Comparison of ENCODE assay signal across 11 cellular contexts in the genomic region with DNA sequence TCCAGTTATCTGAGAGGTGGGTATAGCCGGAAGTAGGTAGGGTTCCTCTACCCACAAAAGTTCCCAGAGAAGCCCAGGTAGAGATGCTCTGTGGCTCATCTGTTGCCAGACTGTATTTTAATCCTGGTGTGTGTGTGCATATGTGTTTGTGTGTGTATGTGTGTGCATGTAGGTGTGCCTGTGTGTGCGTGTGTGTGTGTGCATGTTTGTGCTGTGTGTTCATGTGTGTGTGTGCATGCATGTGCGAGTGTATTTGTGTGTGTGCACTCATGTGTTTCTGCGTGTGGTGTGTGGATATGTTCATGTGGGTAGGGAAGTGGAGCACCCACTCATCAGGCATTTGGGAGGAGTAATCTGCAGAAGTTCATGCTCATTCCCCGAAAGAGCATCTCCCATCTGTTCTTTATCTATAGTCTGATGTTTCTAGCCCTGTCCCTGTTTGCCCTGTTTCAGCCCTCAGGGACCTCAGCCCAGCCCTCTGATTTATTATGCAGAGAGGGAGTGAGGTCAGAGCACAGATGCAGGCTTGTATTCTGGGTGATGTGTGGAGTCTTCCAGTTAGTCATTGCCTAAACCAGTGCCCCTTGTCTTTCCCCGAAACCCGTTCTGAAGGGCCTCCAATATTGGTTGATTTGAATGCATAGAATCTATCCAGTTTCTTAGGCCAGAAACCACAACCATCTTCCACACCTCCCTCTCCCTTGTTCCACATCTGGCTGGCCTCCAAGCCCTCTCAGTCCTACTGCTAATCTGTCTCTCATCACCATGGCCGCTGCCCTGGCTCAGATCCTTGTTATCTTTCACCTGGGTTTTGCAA.
DNase-seq lines count a peak whose midpoint lies in the region; ATAC-seq and TF ChIP-seq lines count a peak whose summit lies in the region.
"Had no signal": no experiment of that assay in that cellular context is flagged by ENCODE, and none has a peak within 500 bp of the region (broad histone marks: within the 10 kb centered on the region; RNA-seq: fewer than 3 reads in every experiment).

No MANE protein-coding gene starts in this region.

- no peaks in the 10 kb centered on the region for H3K36me3 ChIP-seq in WERI-Rb-1
- H3K36me3 ChIP-seq in mucosa of descending colon (ENCODE audit: low read depth) = no peaks in the 10 kb centered on the region
- no peaks in the 10 kb centered on the region for H3K36me3 ChIP-seq in HAP-1 (replicated peaks)
- H3K36me3 ChIP-seq: pancreas had no signal

- H3K4me1 ChIP-seq in mucosa of descending colon (ENCODE audit: low read depth) (peaks cover 5% of the 10 kb centered on the region), HAP-1 (no peaks in the 10 kb centered on the region)
- H3K4me1 ChIP-seq: pancreas had no signal

- no peak for ATAC-seq in mucosa of descending colon
- ATAC-seq in HG03342 (IDR thresholded peaks at IDR 0.05; ENCODE audit: unreplicated experiment) = no peak
- ATAC-seq: pancreas had no signal

- intact Hi-C loops in mucosa of descending colon (cut with DNase I, micrococcal nuclease) = no loop called here

- in situ Hi-C loops in HAP-1 (cut with MboI; ENCODE audit: low sequenced_read_pairs) = no loop called here

- peaks cover 20% of the 10 kb centered on the region for H3K27me3 ChIP-seq in WERI-Rb-1 (ENCODE audit: insufficient read depth, low read depth, severe bottlenecking)
- H3K27me3 ChIP-seq in HAP-1 (ENCODE audit: low read depth) = no peaks in the 10 kb centered on the region
- H3K27me3 ChIP-seq: pancreas had no signal

- TF ChIP-seq CTCF in AG10803 (conservative IDR thresholded peaks at IDR 0.05; ENCODE audit: low read length) (no peak), WERI-Rb-1 (IDR thresholded peaks at IDR 0.05; ENCODE audit: low read depth, low read length) (no peak), mucosa of descending colon (IDR thresholded peaks at IDR 0.05) (no peak)

- no peaks in the 10 kb centered on the region for H3K9me3 ChIP-seq in WERI-Rb-1 (ENCODE audit: severe bottlenecking)
- no peaks in the 10 kb centered on the region for H3K9me3 ChIP-seq in mucosa of descending colon
- no peaks in the 10 kb centered on the region for H3K9me3 ChIP-seq in HAP-1
- H3K9me3 ChIP-seq: pancreas had no signal

- DNase-seq in AG10803 (ENCODE audit: low read depth) (peak; percentile 59), NCI-H1092 (lab: John Stamatoyannopoulos, UW) (peak; percentile 40), WERI-Rb-1 (peak; percentile 57), inferior parietal cortex (ENCODE audit: extremely low spot score) (peak; percentile 29), mucosa of descending colon (no peak), HAP-1 (ENCODE audit: low spot score in 2 of 2) (no peak)
- no peak for DNase-seq in activated naive CD4-positive, alpha-beta T cell treated with Interleukin-2 at 50 U/mL for 16 hours
- DNase-seq: activated naive CD8-positive, alpha-beta T cell treated with anti-CD3 and anti-CD28 coated beads for 36 hours; pancreas had no signal

- no peak overlapping the region for H3K4me3 ChIP-seq in AG10803 (ENCODE audit: low read length)
- no peak overlapping the region for H3K4me3 ChIP-seq in WERI-Rb-1 (ENCODE audit: low read depth, low read length)
- no peak overlapping the region for H3K4me3 ChIP-seq in mucosa of descending colon
- no peak overlapping the region for H3K4me3 ChIP-seq in HAP-1
- H3K4me3 ChIP-seq: coronary artery, pancreas had no signal

- no peak overlapping the region for H3K27ac ChIP-seq in WERI-Rb-1
- H3K27ac ChIP-seq: coronary artery, pancreas had no signal

Comparison
In these comparisons a context has a peak if more than half of its experiments do, and no peak if none do; other contexts are left out.
1. DNase-seq: peak in AG10803 (single experiment), NCI-H1092 (single experiment), WERI-Rb-1 (single experiment) and inferior parietal cortex (single experiment); none in mucosa of descending colon (0 of 3), activated naive CD4-positive, alpha-beta T cell treated with Interleukin-2 at 50 U/mL for 16 hours (single experiment) and HAP-1 (0 of 2).